Comparison of ENCODE assay signal across 1 cellular context in genomic region chr3:57597240-57597972, GRCh38.
A peak's percentile ranks its signal among the peaks of the same experiment; 100 is the strongest.
TF ChIP-seq lines count a peak whose summit lies in the region.

Gene ARF4, minus strand, starts transcription at chr3:57597344. Its CDS starts 204 bp downstream, at chr3:57597140.

TF ChIP-seq in WTC11, 78 proteins besides CTCF, POLR2A, EP300 and RAD21 (continued from another document):
- 0 out of 2 replicates have a peak, but pooled peaks have one; percentile 28 for TF ChIP-seq PREB (CRISPR knock-in tag; IDR thresholded peaks at IDR 0.05; ENCODE audit: borderline replicate concordance)
- TF ChIP-seq USF1 (CRISPR knock-in tag; IDR thresholded peaks at IDR 0.05): no peak
- TF ChIP-seq OVOL2 (CRISPR knock-in tag; IDR thresholded peaks at IDR 0.05; ENCODE audit: borderline replicate concordance): no peak; the same call in 1 of the 2 replicates
- no peak for TF ChIP-seq CDX4 (CRISPR knock-in tag; IDR thresholded peaks at IDR 0.05; ENCODE audit: borderline replicate concordance)
- peak; percentile 33; the same call in 1 of the 2 replicates for TF ChIP-seq ESRRA (CRISPR knock-in tag; IDR thresholded peaks at IDR 0.05; ENCODE audit: borderline replicate concordance)
